2 cellular contexts compared by ENCODE assay signal in the genomic region with DNA sequence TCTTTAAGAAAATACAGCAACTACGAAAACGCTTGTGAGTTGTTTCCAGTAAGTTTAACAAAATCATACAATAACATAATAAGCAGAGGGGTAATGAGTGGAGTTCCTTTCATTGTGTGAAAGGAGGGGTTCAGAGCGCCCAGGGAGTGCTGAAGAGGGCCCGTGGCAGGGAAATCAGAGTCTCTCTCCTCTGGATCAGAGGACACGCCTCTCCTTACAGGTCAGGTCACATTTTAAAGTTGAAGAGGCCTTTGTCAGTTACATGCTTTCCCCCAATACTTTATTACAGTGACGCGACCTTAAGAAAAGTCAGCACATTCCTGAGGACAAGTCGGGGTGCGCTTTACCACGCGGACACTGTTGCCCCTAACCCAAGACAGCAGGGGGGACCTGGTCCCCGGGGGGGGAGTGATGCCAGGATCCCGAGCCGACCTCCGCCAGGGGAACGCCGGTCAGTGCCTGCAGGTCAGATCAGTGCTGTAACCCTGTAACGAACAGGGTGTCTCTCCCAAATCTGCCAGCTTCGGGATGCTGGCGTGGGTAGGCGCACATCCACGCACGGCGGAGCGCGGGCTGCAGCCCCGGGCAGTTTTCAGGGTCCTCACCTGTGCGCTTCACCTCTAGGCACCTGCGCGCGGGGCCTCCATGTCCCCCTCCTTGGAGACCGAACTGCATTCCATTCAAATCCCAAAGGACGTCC.
TF ChIP-seq lines count a peak whose summit lies in the region.

No MANE protein-coding gene starts in this region.

TF ChIP-seq in H1, 55 proteins besides CTCF, POLR2A, EP300 and RAD21:
- TF ChIP-seq POU5F1 (IDR thresholded peaks at IDR 0.05; ENCODE audit: low read depth, low read length), result no peak
- no peak for TF ChIP-seq CEBPB (IDR thresholded peaks at IDR 0.05; ENCODE audit: low read depth, low read length)
- TF ChIP-seq SIRT6 (IDR thresholded peaks at IDR 0.05; ENCODE audit: low read length), result no peak
- no peak for TF ChIP-seq SP4 (IDR thresholded peaks at IDR 0.05; ENCODE audit: low read length)

TF ChIP-seq in HepG2, 621 proteins besides CTCF, POLR2A, EP300 and RAD21:
- TF ChIP-seq, protein P1, sequence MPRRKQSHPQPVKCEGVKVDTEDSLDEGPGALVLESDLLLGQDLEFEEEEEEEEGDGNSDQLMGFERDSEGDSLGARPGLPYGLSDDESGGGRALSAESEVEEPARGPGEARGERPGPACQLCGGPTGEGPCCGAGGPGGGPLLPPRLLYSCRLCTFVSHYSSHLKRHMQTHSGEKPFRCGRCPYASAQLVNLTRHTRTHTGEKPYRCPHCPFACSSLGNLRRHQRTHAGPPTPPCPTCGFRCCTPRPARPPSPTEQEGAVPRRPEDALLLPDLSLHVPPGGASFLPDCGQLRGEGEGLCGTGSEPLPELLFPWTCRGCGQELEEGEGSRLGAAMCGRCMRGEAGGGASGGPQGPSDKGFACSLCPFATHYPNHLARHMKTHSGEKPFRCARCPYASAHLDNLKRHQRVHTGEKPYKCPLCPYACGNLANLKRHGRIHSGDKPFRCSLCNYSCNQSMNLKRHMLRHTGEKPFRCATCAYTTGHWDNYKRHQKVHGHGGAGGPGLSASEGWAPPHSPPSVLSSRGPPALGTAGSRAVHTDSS (CRISPR knock-in tag; conservative IDR thresholded peaks at IDR 0.05), result no peak
- no peak for TF ChIP-seq ZNF615 (CRISPR knock-in tag; IDR thresholded peaks at IDR 0.05; ENCODE audit: borderline replicate concordance)
- TF ChIP-seq, protein P2, sequence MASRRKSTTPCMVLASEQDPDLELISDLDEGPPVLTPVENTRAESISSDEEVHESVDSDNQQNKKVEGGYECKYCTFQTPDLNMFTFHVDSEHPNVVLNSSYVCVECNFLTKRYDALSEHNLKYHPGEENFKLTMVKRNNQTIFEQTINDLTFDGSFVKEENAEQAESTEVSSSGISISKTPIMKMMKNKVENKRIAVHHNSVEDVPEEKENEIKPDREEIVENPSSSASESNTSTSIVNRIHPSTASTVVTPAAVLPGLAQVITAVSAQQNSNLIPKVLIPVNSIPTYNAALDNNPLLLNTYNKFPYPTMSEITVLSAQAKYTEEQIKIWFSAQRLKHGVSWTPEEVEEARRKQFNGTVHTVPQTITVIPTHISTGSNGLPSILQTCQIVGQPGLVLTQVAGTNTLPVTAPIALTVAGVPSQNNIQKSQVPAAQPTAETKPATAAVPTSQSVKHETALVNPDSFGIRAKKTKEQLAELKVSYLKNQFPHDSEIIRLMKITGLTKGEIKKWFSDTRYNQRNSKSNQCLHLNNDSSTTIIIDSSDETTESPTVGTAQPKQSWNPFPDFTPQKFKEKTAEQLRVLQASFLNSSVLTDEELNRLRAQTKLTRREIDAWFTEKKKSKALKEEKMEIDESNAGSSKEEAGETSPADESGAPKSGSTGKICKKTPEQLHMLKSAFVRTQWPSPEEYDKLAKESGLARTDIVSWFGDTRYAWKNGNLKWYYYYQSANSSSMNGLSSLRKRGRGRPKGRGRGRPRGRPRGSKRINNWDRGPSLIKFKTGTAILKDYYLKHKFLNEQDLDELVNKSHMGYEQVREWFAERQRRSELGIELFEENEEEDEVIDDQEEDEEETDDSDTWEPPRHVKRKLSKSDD (CRISPR knock-in tag; IDR thresholded peaks at IDR 0.05; ENCODE audit: low read depth), result peak; percentile 29; the same call in 1 of the 2 replicates
- TF ChIP-seq, protein P3, sequence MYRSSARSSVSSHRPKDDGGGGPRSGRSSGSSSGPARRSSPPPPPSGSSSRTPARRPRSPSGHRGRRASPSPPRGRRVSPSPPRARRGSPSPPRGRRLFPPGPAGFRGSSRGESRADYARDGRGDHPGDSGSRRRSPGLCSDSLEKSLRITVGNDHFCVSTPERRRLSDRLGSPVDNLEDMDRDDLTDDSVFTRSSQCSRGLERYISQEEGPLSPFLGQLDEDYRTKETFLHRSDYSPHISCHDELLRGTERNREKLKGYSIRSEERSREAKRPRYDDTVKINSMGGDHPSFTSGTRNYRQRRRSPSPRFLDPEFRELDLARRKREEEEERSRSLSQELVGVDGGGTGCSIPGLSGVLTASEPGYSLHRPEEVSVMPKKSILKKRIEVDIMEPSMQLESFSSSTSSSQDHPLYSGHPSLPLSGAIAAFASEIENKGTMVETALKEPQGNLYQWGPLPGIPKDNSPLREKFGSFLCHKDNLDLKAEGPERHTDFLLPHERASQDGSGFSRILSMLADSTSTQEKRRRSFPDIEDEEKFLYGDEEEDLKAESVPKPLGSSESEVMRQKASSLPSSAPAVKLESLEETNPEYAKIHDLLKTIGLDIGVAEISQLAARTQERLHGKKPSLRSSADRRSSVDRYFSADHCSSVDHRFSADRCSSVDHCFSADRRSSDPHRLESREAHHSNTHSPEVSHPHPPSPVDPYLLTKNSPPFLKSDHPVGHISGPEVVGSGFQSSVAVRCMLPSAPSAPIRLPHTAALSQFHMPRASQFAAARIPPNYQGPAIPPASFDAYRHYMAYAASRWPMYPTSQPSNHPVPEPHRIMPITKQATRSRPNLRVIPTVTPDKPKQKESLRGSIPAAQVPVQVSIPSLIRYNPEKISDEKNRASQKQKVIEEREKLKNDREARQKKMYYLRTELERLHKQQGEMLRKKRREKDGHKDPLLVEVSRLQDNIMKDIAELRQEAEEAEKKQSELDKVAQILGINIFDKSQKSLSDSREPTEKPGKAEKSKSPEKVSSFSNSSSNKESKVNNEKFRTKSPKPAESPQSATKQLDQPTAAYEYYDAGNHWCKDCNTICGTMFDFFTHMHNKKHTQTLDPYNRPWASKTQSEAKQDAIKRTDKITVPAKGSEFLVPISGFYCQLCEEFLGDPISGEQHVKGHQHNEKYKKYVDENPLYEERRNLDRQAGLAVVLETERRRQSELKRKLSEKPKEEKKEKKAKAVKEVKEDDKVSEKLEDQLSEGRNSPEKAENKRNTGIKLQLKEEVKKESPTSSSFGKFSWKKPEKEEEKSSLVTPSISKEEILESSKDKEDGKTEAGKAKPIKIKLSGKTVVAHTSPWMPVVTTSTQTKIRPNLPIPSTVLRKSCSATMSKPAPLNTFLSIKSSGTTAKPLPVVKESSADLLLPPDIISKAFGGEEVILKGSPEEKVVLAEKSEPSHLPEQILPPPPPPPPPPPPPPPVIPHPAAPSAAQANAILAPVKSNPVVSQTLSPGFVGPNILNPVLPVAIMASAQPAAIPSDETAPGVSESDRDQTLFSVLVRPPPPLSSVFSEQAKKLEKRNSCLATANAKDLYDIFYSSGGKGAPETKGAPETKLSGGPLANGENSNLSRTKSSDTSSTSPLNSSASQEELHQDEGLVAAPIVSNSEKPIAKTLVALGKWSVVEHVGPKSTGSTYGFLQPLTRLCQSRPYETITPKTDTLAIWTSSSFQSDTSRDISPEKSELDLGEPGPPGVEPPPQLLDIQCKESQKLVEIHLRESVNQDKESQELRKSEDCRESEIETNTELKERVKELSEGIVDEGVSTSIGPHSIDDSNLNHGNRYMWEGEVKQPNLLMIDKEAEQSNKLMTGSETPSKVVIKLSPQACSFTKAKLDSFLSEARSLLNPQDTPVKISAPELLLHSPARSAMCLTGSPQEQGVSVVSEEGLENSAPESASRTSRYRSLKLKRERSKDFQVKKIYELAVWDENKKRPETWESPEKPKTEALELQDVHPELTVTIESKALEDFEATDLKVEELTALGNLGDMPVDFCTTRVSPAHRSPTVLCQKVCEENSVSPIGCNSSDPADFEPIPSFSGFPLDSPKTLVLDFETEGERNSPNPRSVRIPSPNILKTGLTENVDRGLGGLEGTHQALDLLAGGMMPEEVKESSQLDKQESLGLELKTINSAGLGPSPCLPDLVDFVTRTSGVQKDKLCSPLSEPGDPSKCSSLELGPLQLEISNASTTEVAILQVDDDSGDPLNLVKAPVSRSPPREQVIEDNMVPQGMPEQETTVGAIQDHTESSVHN (CRISPR knock-in tag; IDR thresholded peaks at IDR 0.05), result no peak
- TF ChIP-seq XBP1 (CRISPR knock-in tag; IDR thresholded peaks at IDR 0.05), result no peak
- TF ChIP-seq, protein P4, sequence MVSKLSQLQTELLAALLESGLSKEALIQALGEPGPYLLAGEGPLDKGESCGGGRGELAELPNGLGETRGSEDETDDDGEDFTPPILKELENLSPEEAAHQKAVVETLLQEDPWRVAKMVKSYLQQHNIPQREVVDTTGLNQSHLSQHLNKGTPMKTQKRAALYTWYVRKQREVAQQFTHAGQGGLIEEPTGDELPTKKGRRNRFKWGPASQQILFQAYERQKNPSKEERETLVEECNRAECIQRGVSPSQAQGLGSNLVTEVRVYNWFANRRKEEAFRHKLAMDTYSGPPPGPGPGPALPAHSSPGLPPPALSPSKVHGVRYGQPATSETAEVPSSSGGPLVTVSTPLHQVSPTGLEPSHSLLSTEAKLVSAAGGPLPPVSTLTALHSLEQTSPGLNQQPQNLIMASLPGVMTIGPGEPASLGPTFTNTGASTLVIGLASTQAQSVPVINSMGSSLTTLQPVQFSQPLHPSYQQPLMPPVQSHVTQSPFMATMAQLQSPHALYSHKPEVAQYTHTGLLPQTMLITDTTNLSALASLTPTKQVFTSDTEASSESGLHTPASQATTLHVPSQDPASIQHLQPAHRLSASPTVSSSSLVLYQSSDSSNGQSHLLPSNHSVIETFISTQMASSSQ (IDR thresholded peaks at IDR 0.05; ENCODE audit: low read depth), result no peak
- TF ChIP-seq, protein P4 (CRISPR knock-in tag; IDR thresholded peaks at IDR 0.05; ENCODE audit: borderline replicate concordance), result no peak
- no peak for TF ChIP-seq HNRNPH1 (optimal IDR thresholded peaks at IDR 0.05; ENCODE audit: low read depth, low read length)
- TF ChIP-seq ZNF160 (CRISPR knock-in tag; IDR thresholded peaks at IDR 0.05), result no peak
TF ChIP-seq in HepG2: peak in this region for 1.
